Comparison of ENCODE assay signal across 33 cellular contexts in the genomic region with DNA sequence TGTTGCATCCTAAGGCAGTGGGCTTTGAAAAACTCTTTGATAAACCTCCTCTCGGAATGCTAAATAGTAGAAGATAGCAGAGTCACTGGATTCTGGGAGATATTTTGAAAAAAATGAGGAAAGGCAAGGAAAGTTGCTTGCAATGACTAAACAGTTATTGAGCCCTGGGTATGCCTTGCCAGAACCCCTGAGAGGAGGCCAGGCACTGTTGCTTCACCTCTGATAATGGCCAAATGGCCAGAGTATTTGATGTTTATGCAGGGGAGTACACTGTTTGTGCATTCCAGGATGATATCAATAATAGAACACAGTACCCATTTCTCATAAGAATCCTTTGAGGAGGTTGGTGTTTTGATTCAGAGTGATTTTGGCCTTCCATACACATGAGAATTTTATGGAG.
"Had no signal": no experiment of that assay in that cellular context is flagged by ENCODE, and none has a peak within 500 bp of the region (broad histone marks: within the 10 kb centered on the region; RNA-seq: fewer than 3 reads in every experiment).

No MANE protein-coding gene starts in this region.

- FAIRE-seq: keratinocyte, pancreas, urothelium cell line had no signal

- H3K4me1 Mint-ChIP-seq: naive B cell; natural killer cell; stimulated activated effector memory CD8-positive, alpha-beta T cell treated with anti-CD3 and anti-CD28 coated beads, Interleukin-12 subunit alpha, Interleukin-12 subunit beta, amount 100 ng/mL, for 72 hours had no signal

- H3K4me1 ChIP-seq: left ventricle myocardium inferior, pancreas, prostate gland, suprapubic skin, tibial artery, upper lobe of right lung had no signal

- H3K9ac ChIP-seq: neural progenitor cell had no signal

- H3K27me3 ChIP-seq: neural progenitor cell, neutrophil, pancreas, suprapubic skin, tibial artery, upper lobe of right lung had no signal

- H3K4me3 ChIP-seq: left ventricle myocardium inferior, lung, neural progenitor cell, pancreas, prostate gland, skin epidermis, suprapubic skin, thoracic aorta, tibial artery, upper lobe of right lung had no signal

- H3K27me3 Mint-ChIP-seq: naive B cell; stimulated activated naive CD8-positive, alpha-beta T cell treated with anti-CD3 and anti-CD28 coated beads, Interleukin-15, Interleukin-2, amounts not matched to agents 100 ng/mL and 50 ng/mL, for 24 hours had no signal

- H3K27ac ChIP-seq: left ventricle myocardium inferior, neural progenitor cell, neutrophil, pancreas, prostate gland, skin epidermis, suprapubic skin, thoracic aorta, tibial artery, upper lobe of right lung had no signal

- H3K4me3 Mint-ChIP-seq: mesothelial cell of epicardium; naive B cell; natural killer cell; nephron progenitor cell; neural progenitor cell; stimulated activated effector memory CD8-positive, alpha-beta T cell treated with anti-CD3 and anti-CD28 coated beads, Interleukin-12 subunit alpha, Interleukin-12 subunit beta, amount 100 ng/mL, for 72 hours; stimulated activated naive CD8-positive, alpha-beta T cell treated with anti-CD3 and anti-CD28 coated beads, Interleukin-15, Interleukin-2, amounts not matched to agents 100 ng/mL and 50 ng/mL, for 24 hours had no signal

- H3K36me3 ChIP-seq: left ventricle myocardium inferior, neural progenitor cell, neutrophil, pancreas, prostate gland, suprapubic skin, thoracic aorta, tibial artery, upper lobe of right lung had no signal

- H3K4me2 ChIP-seq: neural progenitor cell had no signal

- H3K9me3 ChIP-seq: left ventricle myocardium inferior, neutrophil, pancreas, prostate gland, suprapubic skin, thoracic aorta, upper lobe of right lung had no signal

- H3K9me3 Mint-ChIP-seq: mesothelial cell of epicardium; nephron progenitor cell; neural progenitor cell; stimulated activated effector memory CD8-positive, alpha-beta T cell treated with anti-CD3 and anti-CD28 coated beads, Interleukin-12 subunit alpha, Interleukin-12 subunit beta, amount 100 ng/mL, for 72 hours had no signal

- H3K36me3 Mint-ChIP-seq: mesothelial cell of epicardium; naive B cell; natural killer cell; neural progenitor cell; stimulated activated effector memory CD8-positive, alpha-beta T cell treated with anti-CD3 and anti-CD28 coated beads, Interleukin-12 subunit alpha, Interleukin-12 subunit beta, amount 100 ng/mL, for 72 hours had no signal

- H2AFZ ChIP-seq: neural progenitor cell had no signal

- DNase-seq: hippocampal formation; kidney glomerular epithelial cell; left cardiac atrium; left ventricle myocardium inferior; mesendoderm; naive B cell; natural killer cell; nephron progenitor cell; occipital lobe; pancreas; posterior cingulate gyrus; retina; right cardiac atrium; stimulated activated CD4-positive, alpha-beta T cell treated with anti-CD3 and anti-CD28 coated beads, Interleukin-12 subunit alpha, Interleukin-12 subunit beta, amount 100 ng/mL, for 4 hours; stimulated activated CD4-positive, alpha-beta T cell treated with anti-CD3 and anti-CD28 coated beads, Interleukin-15, amount 100 ng/mL, for 24 hours; stimulated activated CD4-positive, alpha-beta T cell treated with anti-CD3 and anti-CD28 coated beads, Interleukin-2, amount 100 ng/mL, for 24 hours; stimulated activated CD4-positive, alpha-beta T cell treated with anti-CD3 and anti-CD28 coated beads, Interleukin-4, amount 100 ng/mL, for 1 hour; stimulated activated naive CD4-positive, alpha-beta T cell; tibial artery; trophoblast cell; upper lobe of right lung had no signal

- H3K27ac Mint-ChIP-seq: mesothelial cell of epicardium; naive B cell; natural killer cell; nephron progenitor cell; neural progenitor cell; stimulated activated effector memory CD8-positive, alpha-beta T cell treated with anti-CD3 and anti-CD28 coated beads, Interleukin-12 subunit alpha, Interleukin-12 subunit beta, amount 100 ng/mL, for 72 hours; stimulated activated naive CD8-positive, alpha-beta T cell treated with anti-CD3 and anti-CD28 coated beads, Interleukin-15, Interleukin-2, amounts not matched to agents 100 ng/mL and 50 ng/mL, for 24 hours had no signal
